Comparison of ENCODE assay signal across 10 cellular contexts in the genomic region with DNA sequence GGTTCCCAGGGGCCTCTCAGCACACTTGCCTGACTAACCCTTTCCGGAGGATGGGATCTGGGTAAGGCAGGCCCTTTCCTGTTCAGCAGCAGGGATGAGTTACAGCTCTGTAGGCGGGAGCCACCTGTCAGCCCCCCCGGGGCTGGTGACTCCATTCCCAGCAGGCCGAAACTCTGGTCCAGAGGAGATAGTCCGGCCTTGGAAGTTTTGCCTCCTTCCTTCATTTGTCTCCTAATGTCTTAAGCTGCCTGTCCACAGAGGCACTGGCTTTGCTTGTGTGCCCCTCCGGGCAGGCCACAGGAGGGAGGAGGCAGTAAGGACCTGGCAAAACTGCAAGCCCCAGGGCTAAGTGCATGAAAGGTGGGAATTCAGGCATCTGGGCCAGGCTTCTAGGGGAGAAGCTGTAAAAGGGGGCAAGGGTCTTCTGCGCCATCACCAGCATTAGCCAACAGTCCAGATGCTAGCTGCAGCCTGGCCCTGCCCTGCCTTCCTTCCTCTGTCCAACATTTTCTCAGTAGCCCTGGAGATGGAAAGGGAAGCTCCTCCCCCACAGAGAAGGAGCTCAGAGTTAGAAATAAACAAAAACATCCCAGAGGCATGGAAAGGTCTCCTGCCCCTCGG. TPM values are rescaled to one million over a fixed set of nuclear protein-coding genes. Genes with fewer than 3 reads are reported as not detected.
A peak's percentile ranks its signal among the peaks of the same experiment; 100 is the strongest.
DNase-seq lines count a peak whose midpoint lies in the region; ATAC-seq and TF ChIP-seq lines count a peak whose summit lies in the region.
"Had no signal": no experiment of that assay in that cellular context is flagged by ENCODE, and none has a peak within 500 bp of the region (broad histone marks: within the 10 kb centered on the region; RNA-seq: fewer than 3 reads in every experiment).

No MANE protein-coding gene starts in this region.

- no peak for TF ChIP-seq EP300 in sigmoid colon (IDR thresholded peaks at IDR 0.05)

- peaks cover 41 to 58% (median 49%) of the 10 kb centered on the region in 3 donors for H3K4me1 Mint-ChIP-seq in T-cell

- H3K27me3 ChIP-seq in heart left ventricle (peaks cover 0 to 11% (median 0%) of the 10 kb centered on the region in 9 donors), sigmoid colon (no peaks in the 10 kb centered on the region)

- H3K27ac ChIP-seq in heart left ventricle = peak overlapping the region; percentile 77 to 98 (median 92)
- H3K27ac ChIP-seq in sigmoid colon = peak overlapping the region; percentile 94 to 98 (median 96)
- H3K27ac ChIP-seq: cardiac muscle cell had no signal

- peak overlapping the region in 2 of 3 donors; percentile 39 to 86 for H3K4me3 Mint-ChIP-seq in T-cell

- DNase-seq in EL = peak; percentile 68
- DNase-seq in T-cell = no peak
- DNase-seq in heart left ventricle = peak in 4 of 5 donors; percentile 38 to 58 (median 47)
- DNase-seq in sigmoid colon = peak; percentile 73
- DNase-seq in OCI-M1 (lab: John Stamatoyannopoulos, UW) = no peak
- DNase-seq: NCI-H524 treated with DMSO at 0.1 percent for 48 hours had no signal

- H3K36me3 Mint-ChIP-seq in T-cell = no peaks in the 10 kb centered on the region

- H3K4me1 ChIP-seq in heart left ventricle (peaks cover 7 to 66% (median 47%) of the 10 kb centered on the region in 12 donors), sigmoid colon (peaks cover 0 to 57% (median 53%) of the 10 kb centered on the region in 4 donors)

- peak overlapping the region in 1 of 2 donors; percentile 66 for H3K27ac Mint-ChIP-seq in T-cell

- 30 to 53% (median 49%) methylated on average over 4 to 8 of the region's 8 CpGs for WGBS in heart left ventricle, 4 donors
- WGBS in sigmoid colon, 2 donors = 76 to 78% methylated on average over 8 of the region's 8 CpGs

- H3K27me3 Mint-ChIP-seq in T-cell = no peaks in the 10 kb centered on the region

- H3K4me3 ChIP-seq in heart left ventricle (peak overlapping the region; percentile 54 to 84 (median 65)), sigmoid colon (peak overlapping the region; percentile 62 to 75 (median 70))
- H3K4me3 ChIP-seq: cardiac muscle cell had no signal

- intact Hi-C loops in heart left ventricle (cut with DNase I) = loop anchor here in 5 of 10 donors (5.0 to 10.0 kb wide), 3 partner anchors 32 to 125 kb away; partner anchors contain the start of genes GLUD1 (in 3 of the 5) and SHLD2 (in 2 of the 5)
- intact Hi-C loops in sigmoid colon (cut with DNase I) = loop anchor here (10.0 kb wide), 1 partner anchor 565 kb away; no protein-coding TSS in a partner anchor

- ATAC-seq in T-cell (replicated peaks in 1 of 4) (no peak), heart left ventricle (peak in 3 of 4 donors; percentile 1 to 14 (median 3)), GM19467 (IDR thresholded peaks at IDR 0.05; ENCODE audit: unreplicated experiment) (no peak), HG02938 (IDR thresholded peaks at IDR 0.05; ENCODE audit: unreplicated experiment) (no peak), GM21619 (IDR thresholded peaks at IDR 0.05; ENCODE audit: unreplicated experiment) (no peak)

- H3K9me3 ChIP-seq in heart left ventricle (no peaks in the 10 kb centered on the region), sigmoid colon (no peaks in the 10 kb centered on the region)

- CTCF ChIA-PET in T-cell (lab: Charles Lee) = interaction anchor here (0.6 to 2.8 kb wide), 2 partner anchors 29 to 216 kb away, joined by 3 to 8 read pairs; no protein-coding TSS in a partner anchor

- H3K9me3 Mint-ChIP-seq in T-cell = no peaks in the 10 kb centered on the region

- no peak for TF ChIP-seq POLR2A in heart left ventricle (IDR thresholded peaks at IDR 0.05)
- TF ChIP-seq POLR2A in sigmoid colon (IDR thresholded peaks at IDR 0.05) = no peak

- H3K36me3 ChIP-seq in heart left ventricle (no peaks in the 10 kb centered on the region), sigmoid colon (no peaks in the 10 kb centered on the region)
- H3K36me3 ChIP-seq: cardiac muscle cell had no signal

- TF ChIP-seq CTCF in heart left ventricle (IDR thresholded peaks at IDR 0.05) (no peak), sigmoid colon (IDR thresholded peaks at IDR 0.05) (no peak)

- POLR2A ChIA-PET in T-cell (lab: Charles Lee) = no interaction called here

RNA-seq across cellular contexts. Expression of gene ADIRF, which starts 1.2 kb away (rescaled TPM):
- total RNA-seq in T-cell (under 1 TPM in 3 of 5 donors, not detected in 2; 0.41 to 0.76 (median 0.66) TPM), heart left ventricle (100 to 1,000 TPM in 1 of 9 donors, 10 to 100 TPM in 8; 21.2 to 189 (median 37.9) TPM), sigmoid colon (10 to 100 TPM; 45.3 to 98.1 (median 67.1) TPM)
- polyA plus RNA-seq in heart left ventricle (100 to 1,000 TPM in 1 of 2 donors, 10 to 100 TPM in 1; 86.1 to 123 TPM), sigmoid colon (100 to 1,000 TPM; 112 to 157 (median 118) TPM)
- total RNA-seq: cardiac muscle cell had no signal

RNA-seq across cellular contexts. Expression of gene SNCG, which starts 11.1 kb away (rescaled TPM):
- total RNA-seq in T-cell (under 1 TPM in 3 of 5 donors, not detected in 2; 0.41 to 0.66 (median 0.44) TPM), heart left ventricle (10 to 100 TPM in 8 of 9 donors, 1 to 10 TPM in 1; 8.2 to 44.7 (median 17.2) TPM), sigmoid colon (10 to 100 TPM; 24.2 to 55.0 (median 38.4) TPM)
- polyA plus RNA-seq in heart left ventricle (10 to 100 TPM; 18.5 to 36.7 TPM), sigmoid colon (10 to 100 TPM in 2 of 3 donors, 1 to 10 TPM in 1; 4.6 to 24.0 (median 11.4) TPM)

RNA-seq across cellular contexts. Expression of gene MMRN2, which starts 12.1 kb away (rescaled TPM):
- total RNA-seq in T-cell (under 1 TPM in 4 of 5 donors, not detected in 1; 0.09 to 0.96 (median 0.33) TPM), heart left ventricle (10 to 100 TPM; 22.7 to 93.0 (median 34.3) TPM), sigmoid colon (10 to 100 TPM in 3 of 4 donors, 1 to 10 TPM in 1; 8.6 to 23.3 (median 14.1) TPM)
- polyA plus RNA-seq in heart left ventricle (10 to 100 TPM; 15.8 to 30.9 TPM), sigmoid colon (1 to 10 TPM in 2 of 3 donors, under 1 TPM in 1; 0.92 to 6.5 (median 1.8) TPM)

RNA-seq across cellular contexts. Expression of gene FAM25A, which starts 50.6 kb away (rescaled TPM):
- total RNA-seq in T-cell (not detected), heart left ventricle (not detected), sigmoid colon (not detected)
- polyA plus RNA-seq in heart left ventricle (not detected), sigmoid colon (not detected)
- total RNA-seq: cardiac muscle cell had no signal
- polyA plus RNA-seq: cardiac muscle cell had no signal

Comparison
In these comparisons a context has a peak if more than half of its experiments do, and no peak if none do; other contexts are left out.
1. DNase-seq: peak in EL (single experiment), heart left ventricle (4 of 5) and sigmoid colon (single experiment); none in T-cell (0 of 34) and OCI-M1 (single experiment).
2. ATAC-seq: peak in heart left ventricle (3 of 4); none in T-cell (0 of 4), GM19467 (single experiment), HG02938 (single experiment) and GM21619 (single experiment).
3. RNA of gene ADIRF, which starts 1.2 kb away (total RNA-seq): 45.3 to 98.1 TPM in sigmoid colon and 21.2 to 189 TPM in heart left ventricle; 0.41 to 0.76 TPM in T-cell; every median in the first group is over 10 times any median in the second.
4. RNA of gene SNCG, which starts 11.1 kb away (total RNA-seq): 24.2 to 55.0 TPM in sigmoid colon and 8.2 to 44.7 TPM in heart left ventricle; 0.41 to 0.66 TPM in T-cell; every median in the first group is over 4 times any median in the second.
5. RNA of gene MMRN2, which starts 12.1 kb away (total RNA-seq): 22.7 to 93.0 TPM in heart left ventricle and 8.6 to 23.3 TPM in sigmoid colon; 0.09 to 0.96 TPM in T-cell; every median in the first group is over 4 times any median in the second.